8 cellular contexts compared by ENCODE assay signal in genomic region chr11:35714882-35715612, GRCh38. TPM values are rescaled to one million over a fixed set of nuclear protein-coding genes. Genes with fewer than 3 reads are reported as not detected.
DNase-seq lines count a peak whose midpoint lies in the region; ATAC-seq and TF ChIP-seq lines count a peak whose summit lies in the region.

No MANE protein-coding gene starts in this region.

- H3K4me3 Mint-ChIP-seq in activated T-helper 2 cell treated with anti-CD3 and anti-CD28 coated beads, Interferon-gamma antibody, Interleukin-2, Interleukin-4, amounts not matched to agents 10 μg/mL and 5 μg/mL and 100 μg/mL, durations not matched to agents 14 hours and 24 hours and 36 hours (ENCODE audit: low read depth): no peak overlapping the region

- H3K27ac Mint-ChIP-seq in activated T-helper 2 cell treated with anti-CD3 and anti-CD28 coated beads, Interferon-gamma antibody, Interleukin-2, Interleukin-4, amounts not matched to agents 10 μg/mL and 5 μg/mL and 100 μg/mL, durations not matched to agents 14 hours and 24 hours and 36 hours: no peak overlapping the region

- H3K36me3 Mint-ChIP-seq in activated T-helper 2 cell treated with anti-CD3 and anti-CD28 coated beads, Interferon-gamma antibody, Interleukin-2, Interleukin-4, amounts not matched to agents 10 μg/mL and 5 μg/mL and 100 μg/mL, durations not matched to agents 14 hours and 24 hours and 36 hours (ENCODE audit: low read depth): peaks cover 5% of the 10 kb centered on the region

- in situ Hi-C loops in KBM-7 (cut with MboI; ENCODE audit: low pct_unique_long_range_greater_than_20kb, low sequenced_read_pairs) (no loop called here), HAP-1 (cut with MboI; ENCODE audit: low sequenced_read_pairs) (no loop called here)

- peaks cover 12% of the 10 kb centered on the region for H3K9me3 Mint-ChIP-seq in activated T-helper 2 cell treated with anti-CD3 and anti-CD28 coated beads, Interferon-gamma antibody, Interleukin-2, Interleukin-4, amounts not matched to agents 10 μg/mL and 5 μg/mL and 100 μg/mL, durations not matched to agents 14 hours and 24 hours and 36 hours

- intact Hi-C loops in activated T-helper 2 cell treated with anti-CD3 and anti-CD28 coated beads, Interferon-gamma antibody, Interleukin-2, Interleukin-4, amounts not matched to agents 10 μg/mL and 5 μg/mL and 100 μg/mL, durations not matched to agents 14 hours and 24 hours and 36 hours (cut with micrococcal nuclease): no loop called here

- H3K4me3 ChIP-seq in choroid plexus epithelial cell (ENCODE audit: low read depth, low read length) (no peak overlapping the region), HAP-1 (no peak overlapping the region), right atrium auricular region (no peak overlapping the region)

- no peaks in the 10 kb centered on the region for H3K27me3 Mint-ChIP-seq in activated T-helper 2 cell treated with anti-CD3 and anti-CD28 coated beads, Interferon-gamma antibody, Interleukin-2, Interleukin-4, amounts not matched to agents 10 μg/mL and 5 μg/mL and 100 μg/mL, durations not matched to agents 14 hours and 24 hours and 36 hours (ENCODE audit: low read depth)

- ATAC-seq in GM19043 (IDR thresholded peaks at IDR 0.05; ENCODE audit: low read depth, unreplicated experiment) (peak; percentile 87), HG03095 (IDR thresholded peaks at IDR 0.05; ENCODE audit: unreplicated experiment) (peak; percentile 92)

- H3K27me3 ChIP-seq in HAP-1 (ENCODE audit: low read depth): no peaks in the 10 kb centered on the region
- no peaks in the 10 kb centered on the region for H3K27me3 ChIP-seq in right atrium auricular region

- DNase-seq in AG08395 (ENCODE audit: low spot score): peak; percentile 20
- peak; percentile 69 for DNase-seq in choroid plexus epithelial cell (ENCODE audit: low read depth)
- DNase-seq in KBM-7: no peak
- DNase-seq in HAP-1 (ENCODE audit: low spot score in 2 of 2): no peak
- no peak for DNase-seq in right atrium auricular region (ENCODE audit: low spot score)
- no peak for DNase-seq in activated T-helper 2 cell treated with anti-CD3 and anti-CD28 coated beads, Interferon-gamma antibody, Interleukin-2, Interleukin-4, amounts not matched to agents 10 μg/mL and 5 μg/mL and 100 μg/mL, durations not matched to agents 14 hours and 24 hours and 36 hours (ENCODE audit: low spot score)

- no peaks in the 10 kb centered on the region for H3K4me1 ChIP-seq in HAP-1
- H3K4me1 ChIP-seq in right atrium auricular region: peaks cover 0 to 4% of the 10 kb centered on the region in 2 donors

- no peaks in the 10 kb centered on the region for H3K36me3 ChIP-seq in HAP-1 (replicated peaks)
- H3K36me3 ChIP-seq in right atrium auricular region: no peaks in the 10 kb centered on the region

- TF ChIP-seq CTCF in choroid plexus epithelial cell (conservative IDR thresholded peaks at IDR 0.05; ENCODE audit: low read depth, low read length) (no peak), right atrium auricular region (IDR thresholded peaks at IDR 0.05) (no peak)

- H3K9me3 ChIP-seq in HAP-1 (no peaks in the 10 kb centered on the region), right atrium auricular region (no peaks in the 10 kb centered on the region)

- H3K4me1 Mint-ChIP-seq in activated T-helper 2 cell treated with anti-CD3 and anti-CD28 coated beads, Interferon-gamma antibody, Interleukin-2, Interleukin-4, amounts not matched to agents 10 μg/mL and 5 μg/mL and 100 μg/mL, durations not matched to agents 14 hours and 24 hours and 36 hours (ENCODE audit: low read depth): peaks cover 5% of the 10 kb centered on the region

- H3K27ac ChIP-seq in right atrium auricular region: no peak overlapping the region

RNA-seq across cellular contexts. Expression of gene TRIM44, which starts 52.5 kb away (rescaled TPM):
- total RNA-seq in right atrium auricular region: 10 to 100 TPM; 22.1 to 35.4 TPM
- 21.7 and 22.8 TPM in 2 replicates for total RNA-seq in activated T-helper 2 cell treated with anti-CD3 and anti-CD28 coated beads, Interferon-gamma antibody, Interleukin-2, Interleukin-4, amounts not matched to agents 10 μg/mL and 5 μg/mL and 100 μg/mL, durations not matched to agents 14 hours and 24 hours and 36 hours

Comparison
In these comparisons a context has a peak if more than half of its experiments do, and no peak if none do; other contexts are left out.
1. DNase-seq: peak in AG08395 (single experiment) and choroid plexus epithelial cell (single experiment); none in KBM-7 (single experiment), HAP-1 (0 of 2), right atrium auricular region (single experiment) and activated T-helper 2 cell treated with anti-CD3 and anti-CD28 coated beads, Interferon-gamma antibody, Interleukin-2, Interleukin-4, amounts not matched to agents 10 μg/mL and 5 μg/mL and 100 μg/mL, durations not matched to agents 14 hours and 24 hours and 36 hours (single experiment).